In the genomic region with DNA sequence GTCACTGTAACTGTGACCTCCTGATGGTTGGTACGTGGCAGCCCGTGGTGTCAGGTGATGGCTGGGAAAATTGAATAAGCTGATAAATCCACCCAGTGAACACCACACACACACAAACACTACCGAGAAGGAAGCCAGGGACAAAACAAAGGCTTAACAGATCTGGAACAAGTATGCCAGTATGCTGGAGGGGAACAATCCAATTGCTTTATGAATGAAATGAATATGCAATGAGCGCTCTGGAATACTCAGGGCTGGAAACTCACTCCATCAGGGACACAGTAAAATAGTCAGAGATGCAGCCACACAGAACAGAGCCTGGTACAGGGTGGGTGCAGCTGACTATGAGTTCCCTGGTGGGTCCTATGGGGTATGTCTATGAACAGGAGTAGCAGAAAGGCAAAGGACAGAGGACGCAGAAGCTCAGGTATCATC, we compare ENCODE assay signal across 18 cellular contexts. TPM values are rescaled to one million over a fixed set of nuclear protein-coding genes. Genes with fewer than 3 reads are reported as not detected.
DNase-seq lines count a peak whose midpoint lies in the region; ATAC-seq and TF ChIP-seq lines count a peak whose summit lies in the region.
"Had no signal": no experiment of that assay in that cellular context is flagged by ENCODE, and none has a peak within 500 bp of the region (broad histone marks: within the 10 kb centered on the region; RNA-seq: fewer than 3 reads in every experiment).

No MANE protein-coding gene starts in this region.

- peaks cover 11 to 23% (median 14%) of the 10 kb centered on the region in 4 donors for H3K4me1 Mint-ChIP-seq in CD4-positive, CD25-positive, alpha-beta regulatory T cell
- H3K4me1 Mint-ChIP-seq in activated B cell treated with CpG ODN at 0.5 μM for 24 hours (peaks cover 17% of the 10 kb centered on the region), Caco-2 (ENCODE audit: low read depth, unreplicated experiment) (peaks cover 8% of the 10 kb centered on the region)

- no peaks in the 10 kb centered on the region for H3K27me3 Mint-ChIP-seq in CD4-positive, CD25-positive, alpha-beta regulatory T cell
- H3K27me3 Mint-ChIP-seq in activated B cell treated with CpG ODN at 0.5 μM for 24 hours: no peaks in the 10 kb centered on the region
- no peaks in the 10 kb centered on the region for H3K27me3 Mint-ChIP-seq in Caco-2 (ENCODE audit: insufficient read depth, unreplicated experiment)

- H3K4me3 Mint-ChIP-seq in CD4-positive, CD25-positive, alpha-beta regulatory T cell: peak overlapping the region in 1 of 4 donors; percentile 8
- no peak overlapping the region for H3K4me3 Mint-ChIP-seq in activated B cell treated with CpG ODN at 0.5 μM for 24 hours
- no peak overlapping the region for H3K4me3 Mint-ChIP-seq in Caco-2 (ENCODE audit: unreplicated experiment)
- H3K4me3 Mint-ChIP-seq: HFFc6, WTC11 had no signal

- no peak overlapping the region for H3K4me3 ChIP-seq in CD4-positive, CD25-positive, alpha-beta regulatory T cell (ENCODE audit: low read depth, low read length)
- no peak overlapping the region for H3K4me3 ChIP-seq in osteoblast (ENCODE audit: insufficient read depth, low read length)
- H3K4me3 ChIP-seq in Caco-2 (ENCODE audit: low read depth, low read length): no peak overlapping the region
- H3K4me3 ChIP-seq: BLaER1 treated with 17β-estradiol and CSF1 and Interleukin-3, amounts not matched to agents 10 nM and 100 nM; lung; tibial artery had no signal

- H4K20me1 ChIP-seq in osteoblast (ENCODE audit: insufficient read depth, low read length): no peaks in the 10 kb centered on the region

- H3K36me3 ChIP-seq in CD4-positive, CD25-positive, alpha-beta regulatory T cell (ENCODE audit: control insufficient read depth, insufficient read depth, low read length): peaks cover 42% of the 10 kb centered on the region
- H3K36me3 ChIP-seq in osteoblast (ENCODE audit: insufficient read depth, low read length) (peaks cover 10% of the 10 kb centered on the region), Caco-2 (ENCODE audit: control insufficient read depth, insufficient read depth, low read length) (no peaks in the 10 kb centered on the region; the same call in 1 of the 2 replicates)

- DNase-seq in CD4-positive, CD25-positive, alpha-beta regulatory T cell: no peak
- DNase-seq in activated B cell treated with CpG ODN at 0.5 μM for 24 hours (no peak), left kidney (ENCODE audit: low read depth, low spot score) (peak; percentile 40), osteoblast (ENCODE audit: insufficient read length, low spot score, missing footprints) (no peak), GDM1 (lab: John Stamatoyannopoulos, UW) (no peak), Caco-2 (no peak)
- DNase-seq in activated CD4-positive, CD25-positive, alpha-beta regulatory T cell (lab: John Stamatoyannopoulos, UW): no peak
- DNase-seq: activated gamma-delta T cell treated with Interleukin-2 at 50 U/mL for 16 hours, dermis blood vessel endothelial cell, HFFc6, NCI-H1105, NCI-H69, tibial artery had no signal

- no peak overlapping the region for H3K27ac ChIP-seq in CD4-positive, CD25-positive, alpha-beta regulatory T cell (ENCODE audit: insufficient read depth, low read length, poor library complexity, severe bottlenecking)
- no peak overlapping the region for H3K27ac ChIP-seq in osteoblast (ENCODE audit: low read depth, low read length)
- H3K27ac ChIP-seq: BLaER1 treated with 17β-estradiol and CSF1 and Interleukin-3, amounts not matched to agents 10 nM and 100 nM; tibial artery had no signal

- H3K9me3 ChIP-seq in CD4-positive, CD25-positive, alpha-beta regulatory T cell (ENCODE audit: control insufficient read depth in 2 of 2, low read length in 2 of 2): no peaks in the 10 kb centered on the region
- H3K9me3 ChIP-seq in osteoblast (ENCODE audit: low read depth, low read length) (no peaks in the 10 kb centered on the region), Caco-2 (no peaks in the 10 kb centered on the region)
- H3K9me3 ChIP-seq: BLaER1 treated with 17β-estradiol and CSF1 and Interleukin-3, amounts not matched to agents 10 nM and 100 nM; tibial artery had no signal

- peak overlapping the region; percentile 48 to 81 (median 80) for H3K27ac Mint-ChIP-seq in CD4-positive, CD25-positive, alpha-beta regulatory T cell
- H3K27ac Mint-ChIP-seq in activated B cell treated with CpG ODN at 0.5 μM for 24 hours (peak overlapping the region; percentile 43), Caco-2 (ENCODE audit: unreplicated experiment) (no peak overlapping the region)
- H3K27ac Mint-ChIP-seq: HFFc6, WTC11 had no signal

- intact Hi-C loops in activated B cell treated with CpG ODN at 0.5 μM for 24 hours (cut with micrococcal nuclease): no loop called here
- intact Hi-C loops in Caco-2 (cut with micrococcal nuclease; ENCODE audit: unreplicated experiment): no loop called here

- H3K9me3 Mint-ChIP-seq in CD4-positive, CD25-positive, alpha-beta regulatory T cell: peaks cover 0 to 3% (median 0%) of the 10 kb centered on the region in 7 donors
- no peaks in the 10 kb centered on the region for H3K9me3 Mint-ChIP-seq in activated B cell treated with CpG ODN at 0.5 μM for 24 hours
- H3K9me3 Mint-ChIP-seq in Caco-2 (ENCODE audit: unreplicated experiment): no peaks in the 10 kb centered on the region
- H3K9me3 Mint-ChIP-seq: HFFc6, WTC11 had no signal

- no peak overlapping the region for H2AFZ ChIP-seq in osteoblast (ENCODE audit: low read length)

- no peak for ATAC-seq in CD4-positive, CD25-positive, alpha-beta regulatory T cell (ENCODE audit: low read depth in 2 of 2)
- ATAC-seq in GM21390 (IDR thresholded peaks at IDR 0.05; ENCODE audit: unreplicated experiment) (peak; percentile 19), activated B cell treated with CpG ODN at 0.5 μM for 24 hours (ENCODE audit: low read depth) (no peak)
- ATAC-seq: Right ventricle myocardium inferior, WTC11 had no signal

- no peaks in the 10 kb centered on the region for H3K79me2 ChIP-seq in osteoblast (ENCODE audit: insufficient read depth, low read length)

- H3K36me3 Mint-ChIP-seq in CD4-positive, CD25-positive, alpha-beta regulatory T cell: peaks cover 49% of the 10 kb centered on the region
- H3K36me3 Mint-ChIP-seq in activated B cell treated with CpG ODN at 0.5 μM for 24 hours (ENCODE audit: low read depth) (peaks cover 48% of the 10 kb centered on the region), Caco-2 (ENCODE audit: insufficient read depth, unreplicated experiment) (peaks cover 80% of the 10 kb centered on the region)

- H3K27me3 ChIP-seq in CD4-positive, CD25-positive, alpha-beta regulatory T cell (ENCODE audit: control insufficient read depth, insufficient read depth, low read length): no peaks in the 10 kb centered on the region
- no peaks in the 10 kb centered on the region for H3K27me3 ChIP-seq in osteoblast (ENCODE audit: insufficient read depth, low read length)
- H3K27me3 ChIP-seq in Caco-2 (replicated peaks; ENCODE audit: control insufficient read depth, insufficient read depth, low read length): no peaks in the 10 kb centered on the region
- H3K27me3 ChIP-seq: BLaER1 treated with 17β-estradiol and CSF1 and Interleukin-3, amounts not matched to agents 10 nM and 100 nM; tibial artery had no signal

- TF ChIP-seq CTCF in activated B cell treated with CpG ODN at 0.5 μM for 24 hours (IDR thresholded peaks at IDR 0.05) (no peak), osteoblast (IDR thresholded peaks at IDR 0.05; ENCODE audit: extremely low read depth, low read depth, low read length) (no peak), Caco-2 (IDR thresholded peaks at IDR 0.05; ENCODE audit: insufficient read depth in 1 of 2, low read depth in 1 of 2, low read length in 1 of 2, severe bottlenecking in 1 of 2, unreplicated experiment in 1 of 2) (no peak)

- BruUV-seq in Caco-2 (replicated peaks; lab: Mats Ljungman, UMichigan): no TSS peak

- CTCF ChIA-PET in activated B cell treated with CpG ODN at 0.5 μM for 24 hours (lab: Charles Lee): interaction anchor here (0.7 kb wide), 1 partner anchor 85 kb away, joined by 3 read pairs; no protein-coding TSS in a partner anchor
- CTCF ChIA-PET in Caco-2 (lab: Charles Lee): no interaction called here

- no peak overlapping the region for H3K4me2 ChIP-seq in osteoblast (ENCODE audit: insufficient read depth, low read length)

- POLR2A ChIA-PET in activated B cell treated with CpG ODN at 0.5 μM for 24 hours (lab: Charles Lee) (no interaction called here), Caco-2 (lab: Charles Lee) (no interaction called here)

- peaks cover 14% of the 10 kb centered on the region for H3K4me1 ChIP-seq in CD4-positive, CD25-positive, alpha-beta regulatory T cell (ENCODE audit: control insufficient read depth, insufficient read depth, low read length, poor library complexity, severe bottlenecking)
- H3K4me1 ChIP-seq in osteoblast (ENCODE audit: insufficient read depth, low read length) (no peaks in the 10 kb centered on the region), Caco-2 (peaks cover 6% of the 10 kb centered on the region; the same call in 1 of the 2 replicates)
- H3K4me1 ChIP-seq: tibial artery had no signal

RNA-seq across cellular contexts. Expression of a gene that starts 16.7 kb away (rescaled TPM):
- total RNA-seq in CD4-positive, CD25-positive, alpha-beta regulatory T cell: 10.5 TPM
- polyA plus RNA-seq in CD4-positive, CD25-positive, alpha-beta regulatory T cell: 1 to 10 TPM; 2.5 to 5.5 (median 4.8) TPM
- 13.6 and 17.0 TPM in 2 replicates for total RNA-seq in activated B cell treated with CpG ODN at 0.5 μM for 24 hours
- 8.7 and 17.1 TPM in 2 replicates for total RNA-seq in osteoblast
- 38.0 and 45.4 TPM in 2 replicates for total RNA-seq in Caco-2 (2022)
